ENCODE assay signal across 22 cellular contexts in the genomic region with DNA sequence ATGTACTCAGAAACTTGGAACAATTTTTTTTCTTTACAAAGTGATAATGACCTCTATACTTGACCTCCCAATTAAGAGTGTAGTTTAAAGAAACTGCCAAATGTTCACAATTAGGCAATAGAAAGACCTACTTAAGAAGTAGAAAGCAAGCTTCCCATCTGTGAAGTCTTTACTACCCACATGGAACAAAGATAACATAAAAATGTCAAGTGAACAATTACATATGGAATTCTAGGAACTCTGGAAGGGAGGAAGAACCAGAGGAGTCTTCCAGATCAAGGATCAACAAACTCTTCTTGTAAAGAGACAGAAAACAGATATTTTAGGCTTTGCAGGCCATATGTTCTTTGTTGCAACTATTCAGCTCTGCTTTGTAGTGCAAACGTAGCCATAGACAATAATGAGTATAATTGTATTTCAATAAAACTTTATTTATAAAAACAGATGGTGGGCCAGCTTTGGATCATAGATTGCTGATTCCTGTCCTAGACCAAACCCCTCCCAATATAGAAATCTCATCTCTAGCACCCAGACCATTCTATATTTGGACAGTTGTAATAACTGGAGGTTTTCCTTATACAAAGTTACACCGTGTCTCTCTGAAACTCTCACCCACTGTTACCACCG.
DNase-seq lines count a peak whose midpoint lies in the region; ATAC-seq, FAIRE-seq and TF ChIP-seq lines count a peak whose summit lies in the region.
"Had no signal": no experiment of that assay in that cellular context is flagged by ENCODE, and none has a peak within 500 bp of the region (broad histone marks: within the 10 kb centered on the region; RNA-seq: fewer than 3 reads in every experiment).

No MANE protein-coding gene starts in this region.

- H3K36me3 ChIP-seq in astrocyte (ENCODE audit: insufficient read depth, low read length) (no peaks in the 10 kb centered on the region), hepatocyte (replicated peaks; ENCODE audit: insufficient read depth, low read depth) (no peaks in the 10 kb centered on the region), stomach (no peaks in the 10 kb centered on the region)
- H3K36me3 ChIP-seq: SJCRH30 had no signal

- H3K27me3 Mint-ChIP-seq in astrocyte (ENCODE audit: low read depth, unreplicated experiment): peaks cover 2% of the 10 kb centered on the region
- H3K27me3 Mint-ChIP-seq: CD4-positive, CD25-positive, alpha-beta regulatory T cell had no signal

- ATAC-seq in HG03025 (IDR thresholded peaks at IDR 0.05; ENCODE audit: low FRiP score, unreplicated experiment): no peak
- ATAC-seq: Panc1 had no signal

- no peaks in the 10 kb centered on the region for H3K9me3 Mint-ChIP-seq in astrocyte (ENCODE audit: unreplicated experiment)
- H3K9me3 Mint-ChIP-seq: HFFc6 had no signal

- H3K4me1 ChIP-seq in astrocyte (ENCODE audit: insufficient read depth, low read length) (peaks cover 3% of the 10 kb centered on the region), hepatocyte (ENCODE audit: insufficient read depth) (no peaks in the 10 kb centered on the region), stomach (peaks cover 0 to 11% (median 8%) of the 10 kb centered on the region in 4 donors)
- H3K4me1 ChIP-seq: SJCRH30 had no signal

- H3K9me2 ChIP-seq in hepatocyte (replicated peaks; ENCODE audit: insufficient read depth): no peaks in the 10 kb centered on the region

- no peak overlapping the region for H3K9ac ChIP-seq in astrocyte (ENCODE audit: low read length)
- H3K9ac ChIP-seq: KMS-11 had no signal

- no peak overlapping the region for H3K27ac Mint-ChIP-seq in astrocyte (ENCODE audit: unreplicated experiment)
- H3K27ac Mint-ChIP-seq: CD4-positive, CD25-positive, alpha-beta regulatory T cell; HFFc6 had no signal

- intact Hi-C loops in stomach (cut with DNase I; ENCODE audit: low total_unique reads): no loop called here

- H3K4me3 Mint-ChIP-seq in astrocyte (ENCODE audit: unreplicated experiment): no peak overlapping the region
- H3K4me3 Mint-ChIP-seq: CD4-positive, CD25-positive, alpha-beta regulatory T cell; HFFc6 had no signal

- no peak overlapping the region for H2AFZ ChIP-seq in astrocyte (ENCODE audit: low read depth, low read length)
- H2AFZ ChIP-seq in hepatocyte: no peak overlapping the region

- DNase-seq in NAMALWA (ENCODE audit: low spot score) (peak; percentile 1), astrocyte (ENCODE audit: low read depth) (peak; percentile 14), hepatocyte (ENCODE audit: low spot score) (no peak), stomach (no peak), NCI-H526 (lab: John Stamatoyannopoulos, UW) (no peak), foreskin melanocyte (no peak)
- DNase-seq in activated CD8-positive, alpha-beta memory T cell treated with anti-CD3 and anti-CD28 coated beads, Interleukin-2, amount 50 U/mL, for 4 hours: no peak
- DNase-seq: CD4-positive, CD25-positive, alpha-beta regulatory T cell; DMS79; MV-4-11; NCI-H1694; NCI-H2081; NCI-H2171; NCI-H748 treated with DMSO at 0.1 percent for 48 hours; NK-92 treated with Interleukin-12 subunit alpha and Interleukin-12 subunit beta, amount 100 ng/mL, for 24 hours; SJCRH30 had no signal

- 62% methylated on average over 3 of the region's 3 CpGs for WGBS in hepatocyte (ENCODE audit: low lambda C conversion rate, missing lambda C conversion rate)
- 81 to 88% (median 86%) methylated on average over 3 of the region's 3 CpGs for WGBS in stomach, 5 donors

- no peak for TF ChIP-seq EP300 in stomach (IDR thresholded peaks at IDR 0.05)

- H3K36me3 Mint-ChIP-seq in astrocyte (ENCODE audit: low read depth, unreplicated experiment): no peaks in the 10 kb centered on the region
- H3K36me3 Mint-ChIP-seq: CD4-positive, CD25-positive, alpha-beta regulatory T cell had no signal

- H3K79me2 ChIP-seq in astrocyte (ENCODE audit: insufficient read depth, low read length) (no peaks in the 10 kb centered on the region), hepatocyte (no peaks in the 10 kb centered on the region)

- TF ChIP-seq CTCF in astrocyte (IDR thresholded peaks at IDR 0.05; ENCODE audit: insufficient read depth, low read depth, low read length) (no peak), hepatocyte (IDR thresholded peaks at IDR 0.05; ENCODE audit: poor library complexity) (no peak), stomach (IDR thresholded peaks at IDR 0.05) (no peak)

- H3K4me2 ChIP-seq in astrocyte (ENCODE audit: low read length) (no peak overlapping the region), hepatocyte (no peak overlapping the region)
- H3K4me2 ChIP-seq: KMS-11 had no signal

- H3K9me3 ChIP-seq in astrocyte (ENCODE audit: insufficient read depth, low read depth, low read length) (no peaks in the 10 kb centered on the region), hepatocyte (ENCODE audit: low read depth) (no peaks in the 10 kb centered on the region), stomach (peaks cover 0 to 3% (median 0%) of the 10 kb centered on the region in 4 donors)
- H3K9me3 ChIP-seq: SJCRH30 had no signal

- H3K27ac ChIP-seq in astrocyte (ENCODE audit: low read depth, low read length) (no peak overlapping the region), hepatocyte (peak overlapping the region; percentile 21), stomach (peak overlapping the region in 4 of 5 donors; percentile 53 to 74 (median 65))
- H3K27ac ChIP-seq: KMS-11, SJCRH30 had no signal

- H4K20me1 ChIP-seq in astrocyte (ENCODE audit: insufficient read depth, low read length): no peaks in the 10 kb centered on the region
- H4K20me1 ChIP-seq in hepatocyte (ENCODE audit: insufficient read depth, poor library complexity, severe bottlenecking): no peaks in the 10 kb centered on the region

- no peak overlapping the region for H3K4me3 ChIP-seq in astrocyte (ENCODE audit: insufficient read depth, low read depth, low read length)
- H3K4me3 ChIP-seq in hepatocyte: no peak overlapping the region
- H3K4me3 ChIP-seq in stomach: no peak overlapping the region
- H3K4me3 ChIP-seq: SJCRH30 had no signal

- H3K4me1 Mint-ChIP-seq in astrocyte (ENCODE audit: low read depth, unreplicated experiment): no peaks in the 10 kb centered on the region
- H3K4me1 Mint-ChIP-seq: CD4-positive, CD25-positive, alpha-beta regulatory T cell had no signal

- FAIRE-seq in astrocyte (lab: Jason Lieb, UNC): no peak
- FAIRE-seq: H54, HTR-8/SVneo had no signal

- H3K27me3 ChIP-seq in astrocyte (ENCODE audit: insufficient read depth, low read length): no peaks in the 10 kb centered on the region
- H3K27me3 ChIP-seq in hepatocyte: no peaks in the 10 kb centered on the region
- no peaks in the 10 kb centered on the region for H3K27me3 ChIP-seq in stomach
- H3K27me3 ChIP-seq: SJCRH30 had no signal

- TF ChIP-seq POLR2A in stomach (IDR thresholded peaks at IDR 0.05): no peak

Comparison
In these comparisons a context has a peak if more than half of its experiments do, and no peak if none do; other contexts are left out.
1. DNase-seq: peak in NAMALWA (single experiment) and astrocyte (single experiment); none in hepatocyte (single experiment), stomach (single experiment), NCI-H526 (0 of 2), activated CD8-positive, alpha-beta memory T cell treated with anti-CD3 and anti-CD28 coated beads, Interleukin-2, amount 50 U/mL, for 4 hours (single experiment) and foreskin melanocyte (single experiment).